In the genomic region with DNA sequence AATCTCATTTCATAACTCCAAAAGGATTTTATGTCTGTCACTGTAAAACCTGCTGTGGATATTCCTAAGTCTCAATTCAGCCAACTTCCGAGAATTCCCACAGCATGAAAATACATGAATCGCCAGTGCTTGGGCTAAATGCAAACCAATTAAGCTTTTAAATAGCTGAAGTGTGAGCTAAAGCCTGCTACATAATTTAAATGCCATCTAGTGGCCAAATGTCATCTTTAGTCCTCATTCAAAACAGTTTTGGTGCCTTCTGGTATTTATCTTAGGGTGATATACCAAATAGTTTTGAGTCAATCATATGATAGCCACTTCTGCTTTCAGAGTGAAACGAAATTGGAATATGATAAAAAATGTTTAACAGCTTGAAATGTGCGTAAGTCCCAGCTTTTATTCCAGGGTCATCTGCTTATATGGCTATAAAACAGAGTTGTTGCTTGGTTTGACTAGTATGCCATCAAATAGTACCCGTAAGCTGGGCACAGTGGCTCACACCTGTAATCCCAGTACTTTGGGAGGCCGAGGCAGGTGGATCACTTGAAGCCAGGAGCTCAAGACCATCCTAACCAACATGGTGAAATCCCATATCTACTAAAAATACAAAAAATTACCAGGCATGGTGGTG, we compare ENCODE assay signal across 1 cellular context.
TF ChIP-seq lines count a peak whose summit lies in the region.

No MANE protein-coding gene starts in this region.

TF ChIP-seq in K562, 482 proteins besides CTCF, POLR2A, EP300 and RAD21:
- no peak for TF ChIP-seq DDX20 (tag; IDR thresholded peaks at IDR 0.05; ENCODE audit: low read depth)
- TF ChIP-seq SIX5 (IDR thresholded peaks at IDR 0.05; ENCODE audit: borderline replicate concordance in 1 of 2, insufficient read depth in 1 of 2, low read depth in 1 of 2, low read length in 2 of 2) = no peak
- TF ChIP-seq DEAF1 (CRISPR knock-in tag; IDR thresholded peaks at IDR 0.05) = peak; percentile 58
- TF ChIP-seq, protein P1, sequence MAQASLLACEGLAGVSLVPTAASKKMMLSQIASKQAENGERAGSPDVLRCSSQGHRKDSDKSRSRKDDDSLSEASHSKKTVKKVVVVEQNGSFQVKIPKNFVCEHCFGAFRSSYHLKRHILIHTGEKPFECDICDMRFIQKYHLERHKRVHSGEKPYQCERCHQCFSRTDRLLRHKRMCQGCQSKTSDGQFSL (CRISPR knock-in tag; IDR thresholded peaks at IDR 0.05) = no peak
- TF ChIP-seq, protein P1 (tag; IDR thresholded peaks at IDR 0.05) = no peak
- TF ChIP-seq, protein P2, sequence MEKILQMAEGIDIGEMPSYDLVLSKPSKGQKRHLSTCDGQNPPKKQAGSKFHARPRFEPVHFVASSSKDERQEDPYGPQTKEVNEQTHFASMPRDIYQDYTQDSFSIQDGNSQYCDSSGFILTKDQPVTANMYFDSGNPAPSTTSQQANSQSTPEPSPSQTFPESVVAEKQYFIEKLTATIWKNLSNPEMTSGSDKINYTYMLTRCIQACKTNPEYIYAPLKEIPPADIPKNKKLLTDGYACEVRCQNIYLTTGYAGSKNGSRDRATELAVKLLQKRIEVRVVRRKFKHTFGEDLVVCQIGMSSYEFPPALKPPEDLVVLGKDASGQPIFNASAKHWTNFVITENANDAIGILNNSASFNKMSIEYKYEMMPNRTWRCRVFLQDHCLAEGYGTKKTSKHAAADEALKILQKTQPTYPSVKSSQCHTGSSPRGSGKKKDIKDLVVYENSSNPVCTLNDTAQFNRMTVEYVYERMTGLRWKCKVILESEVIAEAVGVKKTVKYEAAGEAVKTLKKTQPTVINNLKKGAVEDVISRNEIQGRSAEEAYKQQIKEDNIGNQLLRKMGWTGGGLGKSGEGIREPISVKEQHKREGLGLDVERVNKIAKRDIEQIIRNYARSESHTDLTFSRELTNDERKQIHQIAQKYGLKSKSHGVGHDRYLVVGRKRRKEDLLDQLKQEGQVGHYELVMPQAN (IDR thresholded peaks at IDR 0.05; ENCODE audit: borderline replicate concordance) = no peak
- TF ChIP-seq, protein P3, sequence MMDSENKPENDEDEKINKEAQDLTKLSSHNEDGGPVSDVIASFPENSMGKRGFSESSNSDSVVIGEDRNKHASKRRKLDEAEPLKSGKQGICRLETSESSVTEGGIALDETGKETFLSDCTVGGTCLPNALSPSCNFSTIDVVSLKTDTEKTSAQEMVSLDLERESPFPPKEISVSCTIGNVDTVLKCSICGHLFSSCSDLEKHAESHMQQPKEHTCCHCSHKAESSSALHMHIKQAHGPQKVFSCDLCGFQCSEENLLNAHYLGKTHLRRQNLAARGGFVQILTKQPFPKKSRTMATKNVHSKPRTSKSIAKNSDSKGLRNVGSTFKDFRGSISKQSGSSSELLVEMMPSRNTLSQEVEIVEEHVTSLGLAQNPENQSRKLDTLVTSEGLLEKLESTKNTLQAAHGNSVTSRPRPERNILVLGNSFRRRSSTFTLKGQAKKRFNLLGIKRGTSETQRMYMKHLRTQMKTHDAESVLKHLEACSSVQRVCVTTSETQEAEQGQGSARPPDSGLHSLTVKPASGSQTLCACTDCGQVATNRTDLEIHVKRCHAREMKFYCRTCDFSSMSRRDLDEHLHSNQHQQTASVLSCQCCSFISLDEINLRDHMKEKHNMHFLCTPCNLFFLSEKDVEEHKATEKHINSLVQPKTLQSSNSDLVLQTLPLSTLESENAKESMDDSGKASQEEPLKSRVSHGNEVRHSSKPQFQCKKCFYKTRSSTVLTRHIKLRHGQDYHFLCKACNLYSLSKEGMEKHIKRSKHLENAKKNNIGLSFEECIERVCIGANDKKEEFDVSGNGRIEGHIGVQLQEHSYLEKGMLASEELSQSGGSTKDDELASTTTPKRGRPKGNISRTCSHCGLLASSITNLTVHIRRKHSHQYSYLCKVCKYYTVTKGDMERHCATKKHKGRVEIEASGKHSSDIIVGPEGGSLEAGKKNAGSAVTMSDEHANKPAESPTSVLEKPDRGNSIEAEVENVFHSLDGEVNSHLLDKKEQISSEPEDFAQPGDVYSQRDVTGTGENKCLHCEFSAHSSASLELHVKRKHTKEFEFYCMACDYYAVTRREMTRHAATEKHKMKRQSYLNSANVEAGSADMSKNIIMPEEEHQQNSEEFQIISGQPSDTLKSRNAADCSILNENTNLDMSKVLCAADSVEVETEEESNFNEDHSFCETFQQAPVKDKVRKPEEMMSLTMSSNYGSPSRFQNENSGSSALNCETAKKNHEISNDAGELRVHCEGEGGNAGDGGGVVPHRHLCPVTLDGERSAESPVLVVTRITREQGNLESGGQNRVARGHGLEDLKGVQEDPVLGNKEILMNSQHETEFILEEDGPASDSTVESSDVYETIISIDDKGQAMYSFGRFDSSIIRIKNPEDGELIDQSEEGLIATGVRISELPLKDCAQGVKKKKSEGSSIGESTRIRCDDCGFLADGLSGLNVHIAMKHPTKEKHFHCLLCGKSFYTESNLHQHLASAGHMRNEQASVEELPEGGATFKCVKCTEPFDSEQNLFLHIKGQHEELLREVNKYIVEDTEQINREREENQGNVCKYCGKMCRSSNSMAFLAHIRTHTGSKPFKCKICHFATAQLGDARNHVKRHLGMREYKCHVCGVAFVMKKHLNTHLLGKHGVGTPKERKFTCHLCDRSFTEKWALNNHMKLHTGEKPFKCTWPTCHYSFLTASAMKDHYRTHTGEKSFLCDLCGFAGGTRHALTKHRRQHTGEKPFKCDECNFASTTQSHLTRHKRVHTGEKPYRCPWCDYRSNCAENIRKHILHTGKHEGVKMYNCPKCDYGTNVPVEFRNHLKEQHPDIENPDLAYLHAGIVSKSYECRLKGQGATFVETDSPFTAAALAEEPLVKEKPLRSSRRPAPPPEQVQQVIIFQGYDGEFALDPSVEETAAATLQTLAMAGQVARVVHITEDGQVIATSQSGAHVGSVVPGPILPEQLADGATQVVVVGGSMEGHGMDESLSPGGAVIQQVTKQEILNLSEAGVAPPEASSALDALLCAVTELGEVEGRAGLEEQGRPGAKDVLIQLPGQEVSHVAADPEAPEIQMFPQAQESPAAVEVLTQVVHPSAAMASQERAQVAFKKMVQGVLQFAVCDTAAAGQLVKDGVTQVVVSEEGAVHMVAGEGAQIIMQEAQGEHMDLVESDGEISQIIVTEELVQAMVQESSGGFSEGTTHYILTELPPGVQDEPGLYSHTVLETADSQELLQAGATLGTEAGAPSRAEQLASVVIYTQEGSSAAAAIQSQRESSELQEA (IDR thresholded peaks at IDR 0.05; ENCODE audit: low read depth) = no peak
- TF ChIP-seq PTBP1 (IDR thresholded peaks at IDR 0.05; ENCODE audit: low read depth, low read length) = no peak
- no peak for TF ChIP-seq OTX1 (CRISPR knock-in tag; IDR thresholded peaks at IDR 0.05)
- TF ChIP-seq ZNF347 (CRISPR knock-in tag; IDR thresholded peaks at IDR 0.05; ENCODE audit: low read depth) = no peak
- TF ChIP-seq RNF219 (CRISPR knock-in tag; IDR thresholded peaks at IDR 0.05) = no peak
- TF ChIP-seq ZC3H11A (IDR thresholded peaks at IDR 0.05; ENCODE audit: low read depth, low read length) = no peak
- no peak for TF ChIP-seq FOXK1 (CRISPR knock-in tag; IDR thresholded peaks at IDR 0.05; ENCODE audit: borderline replicate concordance)
- peak; percentile 7; the same call in 1 of the 2 replicates for TF ChIP-seq PKNOX1 (IDR thresholded peaks at IDR 0.05)
- no peak for TF ChIP-seq HOXB6 (CRISPR knock-in tag; IDR thresholded peaks at IDR 0.05; ENCODE audit: borderline replicate concordance)
- no peak for TF ChIP-seq MECOM (CRISPR knock-in tag; IDR thresholded peaks at IDR 0.05)
- no peak for TF ChIP-seq ZBTB49 (CRISPR knock-in tag; IDR thresholded peaks at IDR 0.05; ENCODE audit: borderline replicate concordance)
- no peak for TF ChIP-seq CTBP1 (IDR thresholded peaks at IDR 0.05; ENCODE audit: borderline replicate concordance)
- TF ChIP-seq SMC3 (conservative IDR thresholded peaks at IDR 0.05; ENCODE audit: insufficient read depth, low read depth, low read length) = 0 out of 2 replicates have a peak, but pooled peaks have one; percentile 33
- TF ChIP-seq, protein P4, sequence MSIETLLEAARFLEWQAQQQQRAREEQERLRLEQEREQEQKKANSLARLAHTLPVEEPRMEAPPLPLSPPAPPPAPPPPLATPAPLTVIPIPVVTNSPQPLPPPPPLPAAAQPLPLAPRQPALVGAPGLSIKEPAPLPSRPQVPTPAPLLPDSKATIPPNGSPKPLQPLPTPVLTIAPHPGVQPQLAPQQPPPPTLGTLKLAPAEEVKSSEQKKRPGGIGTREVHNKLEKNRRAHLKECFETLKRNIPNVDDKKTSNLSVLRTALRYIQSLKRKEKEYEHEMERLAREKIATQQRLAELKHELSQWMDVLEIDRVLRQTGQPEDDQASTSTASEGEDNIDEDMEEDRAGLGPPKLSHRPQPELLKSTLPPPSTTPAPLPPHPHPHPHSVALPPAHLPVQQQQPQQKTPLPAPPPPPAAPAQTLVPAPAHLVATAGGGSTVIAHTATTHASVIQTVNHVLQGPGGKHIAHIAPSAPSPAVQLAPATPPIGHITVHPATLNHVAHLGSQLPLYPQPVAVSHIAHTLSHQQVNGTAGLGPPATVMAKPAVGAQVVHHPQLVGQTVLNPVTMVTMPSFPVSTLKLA (conservative IDR thresholded peaks at IDR 0.05) = no peak
